ENCODE assay signal across 8 cellular contexts in genomic region chr3:13022348-13023250, GRCh38. TPM values are rescaled to one million over a fixed set of nuclear protein-coding genes. Genes with fewer than 3 reads are reported as not detected.
DNase-seq lines count a peak whose midpoint lies in the region; ATAC-seq and TF ChIP-seq lines count a peak whose summit lies in the region.

No MANE protein-coding gene starts in this region.

- H3K4me3 Mint-ChIP-seq in activated naive CD8-positive, alpha-beta T cell treated with anti-CD3 and anti-CD28 coated beads, Interleukin-2, amount 50 U/mL, for 24 hours = peak overlapping the region; percentile 80
- no peak overlapping the region for H3K4me3 Mint-ChIP-seq in activated naive CD8-positive, alpha-beta T cell treated with anti-CD3 and anti-CD28 coated beads for 36 hours

- H3K9me3 Mint-ChIP-seq in activated naive CD8-positive, alpha-beta T cell treated with anti-CD3 and anti-CD28 coated beads, Interleukin-2, amount 50 U/mL, for 24 hours = no peaks in the 10 kb centered on the region
- H3K9me3 Mint-ChIP-seq in activated naive CD8-positive, alpha-beta T cell treated with anti-CD3 and anti-CD28 coated beads for 36 hours = no peaks in the 10 kb centered on the region

- H3K27ac ChIP-seq in urinary bladder (ENCODE audit: low read depth) = peak overlapping the region; percentile 38
- H3K27ac ChIP-seq in RWPE1 = no peak overlapping the region

- ATAC-seq in activated naive CD8-positive, alpha-beta T cell treated with anti-CD3 and anti-CD28 coated beads, Interleukin-2, amount 50 U/mL, for 24 hours = no peak
- ATAC-seq in HG03139 (IDR thresholded peaks at IDR 0.05; ENCODE audit: unreplicated experiment) (peak; percentile 45), left lobe of liver (peak; percentile 31)

- WGBS in urinary bladder = 30% methylated on average over 20 of the region's 20 CpGs

- H3K27ac Mint-ChIP-seq in activated naive CD8-positive, alpha-beta T cell treated with anti-CD3 and anti-CD28 coated beads, Interleukin-2, amount 50 U/mL, for 24 hours = peak overlapping the region; percentile 64
- no peak overlapping the region for H3K27ac Mint-ChIP-seq in activated naive CD8-positive, alpha-beta T cell treated with anti-CD3 and anti-CD28 coated beads for 36 hours

- H3K36me3 Mint-ChIP-seq in activated naive CD8-positive, alpha-beta T cell treated with anti-CD3 and anti-CD28 coated beads, Interleukin-2, amount 50 U/mL, for 24 hours (ENCODE audit: low read depth) = no peaks in the 10 kb centered on the region
- H3K36me3 Mint-ChIP-seq in activated naive CD8-positive, alpha-beta T cell treated with anti-CD3 and anti-CD28 coated beads for 36 hours = no peaks in the 10 kb centered on the region

- CTCF ChIA-PET in RWPE1 (lab: Yijun Ruan, JAX) = interaction anchor here (0.6 to 0.9 kb wide), 2 partner anchors 28 to 182 kb away, joined by 3 read pairs; no protein-coding TSS in a partner anchor

- H3K27me3 Mint-ChIP-seq in activated naive CD8-positive, alpha-beta T cell treated with anti-CD3 and anti-CD28 coated beads, Interleukin-2, amount 50 U/mL, for 24 hours = no peaks in the 10 kb centered on the region
- H3K27me3 Mint-ChIP-seq in activated naive CD8-positive, alpha-beta T cell treated with anti-CD3 and anti-CD28 coated beads for 36 hours = no peaks in the 10 kb centered on the region

- no peak for TF ChIP-seq CTCF in RWPE1 (conservative IDR thresholded peaks at IDR 0.05; ENCODE audit: low read depth)

- POLR2A ChIA-PET in RWPE1 (lab: Yijun Ruan, JAX; ENCODE audit: low non-redundant PET) = no interaction called here

- no peaks in the 10 kb centered on the region for H3K4me1 ChIP-seq in urinary bladder (ENCODE audit: insufficient read depth)

- H3K36me3 ChIP-seq in urinary bladder (ENCODE audit: insufficient read depth) = no peaks in the 10 kb centered on the region

- peaks cover 42% of the 10 kb centered on the region for H3K4me1 Mint-ChIP-seq in activated naive CD8-positive, alpha-beta T cell treated with anti-CD3 and anti-CD28 coated beads, Interleukin-2, amount 50 U/mL, for 24 hours
- peaks cover 6% of the 10 kb centered on the region for H3K4me1 Mint-ChIP-seq in activated naive CD8-positive, alpha-beta T cell treated with anti-CD3 and anti-CD28 coated beads for 36 hours

- no peak for DNase-seq in activated naive CD8-positive, alpha-beta T cell treated with anti-CD3 and anti-CD28 coated beads, Interleukin-2, amount 50 U/mL, for 24 hours
- no peak for DNase-seq in activated naive CD8-positive, alpha-beta T cell treated with anti-CD3 and anti-CD28 coated beads for 36 hours
- DNase-seq in astrocyte of the hippocampus (ENCODE audit: low read depth, low spot score) = peak; percentile 98
- no peak for DNase-seq in left lobe of liver (ENCODE audit: low spot score)
- DNase-seq in superior temporal gyrus (ENCODE audit: extremely low spot score) = no peak
- DNase-seq in RWPE1 (ENCODE audit: low spot score) = no peak

- no peak overlapping the region for H3K4me3 ChIP-seq in urinary bladder (ENCODE audit: low read depth, low read length)

RNA-seq across cellular contexts. Expression of gene IQSEC1, which starts 50.6 kb away (rescaled TPM):
- 10 to 100 TPM; 20.1 to 22.2 TPM for total RNA-seq in activated naive CD8-positive, alpha-beta T cell treated with anti-CD3 and anti-CD28 coated beads for 36 hours
- total RNA-seq in left lobe of liver (58.7 TPM), urinary bladder (24.4 TPM)
- polyA plus RNA-seq in urinary bladder = 27.8 TPM
